Comparison of ENCODE assay signal across 8 cellular contexts in the genomic region with DNA sequence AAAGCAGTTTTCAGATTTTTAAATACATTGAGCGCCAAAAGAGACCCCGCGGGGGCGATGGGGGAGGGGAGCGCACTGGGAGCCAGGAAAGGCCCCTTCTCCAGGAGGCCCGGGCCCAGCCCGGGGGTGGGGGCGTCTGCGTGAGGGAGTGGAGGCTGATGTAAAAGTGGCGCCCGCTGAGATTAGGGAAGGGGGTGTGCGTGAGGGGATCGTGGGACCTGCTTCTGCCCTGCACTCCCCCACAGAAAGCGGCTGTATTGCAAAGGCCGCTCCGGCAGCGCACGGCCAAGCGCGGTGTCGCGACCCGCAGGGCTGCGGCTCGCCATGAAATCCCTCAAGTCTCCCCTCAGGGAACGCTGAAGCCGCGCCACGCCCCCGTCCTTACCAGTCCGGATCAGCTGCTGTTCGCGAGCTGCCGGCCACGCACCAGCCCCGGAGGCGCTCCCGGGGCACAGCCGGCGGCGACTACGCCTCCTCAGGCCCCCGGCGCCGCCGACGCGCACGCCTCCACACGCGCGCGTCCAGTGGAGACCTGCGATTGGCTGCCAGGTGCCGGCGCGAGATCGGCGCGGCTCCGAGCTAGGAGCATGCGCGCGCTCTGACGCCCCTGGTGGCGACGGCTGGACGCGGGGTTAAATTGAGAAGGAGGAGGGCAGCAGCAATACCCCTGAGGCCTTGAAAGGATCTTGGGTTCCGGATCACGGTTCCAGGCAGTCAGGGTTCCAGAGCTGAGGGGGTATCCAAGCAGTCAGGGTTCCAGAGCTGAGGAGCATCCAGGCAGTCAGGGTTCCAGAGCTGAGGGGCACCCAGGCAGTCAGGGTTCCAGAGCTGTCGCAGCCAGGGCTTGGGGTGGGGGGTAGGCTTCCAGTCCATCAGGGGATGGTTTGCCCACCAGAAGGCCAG. TPM values are rescaled to one million over a fixed set of nuclear protein-coding genes. Genes with fewer than 3 reads are reported as not detected.
DNase-seq lines count a peak whose midpoint lies in the region; ATAC-seq and TF ChIP-seq lines count a peak whose summit lies in the region.

Gene ZNF280B (minus strand): TSS at position 469 of the 903 bp plus-strand sequence. CDS start 19,344 bp downstream, outside the sequence.

- H3K27me3 ChIP-seq in WERI-Rb-1 (ENCODE audit: insufficient read depth, low read depth, severe bottlenecking): no peaks in the 10 kb centered on the region
- H3K27me3 ChIP-seq in kidney epithelial cell (ENCODE audit: control insufficient read depth, insufficient read depth, low read length): no peaks in the 10 kb centered on the region

- H3K9me3 ChIP-seq in WERI-Rb-1 (ENCODE audit: severe bottlenecking): no peaks in the 10 kb centered on the region

- DNase-seq in NCI-H146 treated with DMSO at 0.1 percent for 48 hours (lab: John Stamatoyannopoulos, UW; ENCODE audit: unreplicated experiment) (peak; percentile 56), WERI-Rb-1 (peak; percentile 90), caudate nucleus (lab: John Stamatoyannopoulos, UW) (peak in 56 of 61 donors; percentile 2 to 82 (median 56)), kidney epithelial cell (ENCODE audit: low read depth) (peak; percentile 25), cortex of kidney (lab: John Stamatoyannopoulos, UW) (no peak)
- peak; percentile 45 to 67 for DNase-seq in stimulated activated CD4-positive, alpha-beta T cell treated with anti-CD3 and anti-CD28 coated beads, Interleukin-1b, Interleukin-23, amount 100 ng/mL, for 1 hour (ENCODE audit: low read depth in 2 of 2)

- ATAC-seq in HG02678 (IDR thresholded peaks at IDR 0.05; ENCODE audit: unreplicated experiment): peak; percentile 95

- H3K4me3 ChIP-seq in GM12875 (ENCODE audit: low read depth, low read length): peak within 1 kb of the TSS; percentile 82
- H3K4me3 ChIP-seq in WERI-Rb-1 (ENCODE audit: low read depth, low read length): peak within 1 kb of the TSS; percentile 94
- H3K4me3 ChIP-seq in kidney epithelial cell (ENCODE audit: low read depth, low read length): peak within 1 kb of the TSS; percentile 63

- TF ChIP-seq CTCF in GM12875 (IDR thresholded peaks at IDR 0.05; ENCODE audit: borderline replicate concordance, insufficient read depth, low read depth, low read length): peak; percentile 75
- TF ChIP-seq CTCF in WERI-Rb-1 (IDR thresholded peaks at IDR 0.05; ENCODE audit: low read depth, low read length): peak; percentile 81
- TF ChIP-seq CTCF in kidney epithelial cell (IDR thresholded peaks at IDR 0.05; ENCODE audit: insufficient read depth, low read length, poor library complexity, severe bottlenecking): peak; percentile 71

- peaks cover 39% of the 10 kb centered on the region for H3K36me3 ChIP-seq in WERI-Rb-1
- H3K36me3 ChIP-seq in kidney epithelial cell (ENCODE audit: control insufficient read depth, insufficient read depth, low read length): no peaks in the 10 kb centered on the region

- peak within 1 kb of the TSS; percentile 74 for H3K27ac ChIP-seq in WERI-Rb-1
- H3K27ac ChIP-seq in caudate nucleus (ENCODE audit: low read depth, low read length): no peak within 1 kb of the TSS

RNA-seq across cellular contexts. Expression of gene ZNF280B, which starts in this region (rescaled TPM):
- 2.7 and 4.0 TPM in 2 replicates for total RNA-seq in kidney epithelial cell
